12 cellular contexts compared by ENCODE assay signal in genomic region chr16:66127459-66128362, GRCh38.
DNase-seq lines count a peak whose midpoint lies in the region; ATAC-seq and TF ChIP-seq lines count a peak whose summit lies in the region.
"Had no signal": no experiment of that assay in that cellular context is flagged by ENCODE, and none has a peak within 500 bp of the region (broad histone marks: within the 10 kb centered on the region; RNA-seq: fewer than 3 reads in every experiment).

No MANE protein-coding gene starts in this region.

- no peaks in the 10 kb centered on the region for H3K9me3 Mint-ChIP-seq in stimulated activated naive B cell treated with anti-CD40 and anti-IgM and Interleukin-4, amounts not matched to agents 10 μg/mL and 1 μg/mL and 100 μg/mL, for 72 hours
- H3K9me3 Mint-ChIP-seq: CD8-positive, alpha-beta T cell had no signal

- peaks cover 32 to 60% of the 10 kb centered on the region in 2 donors for H3K27me3 Mint-ChIP-seq in stimulated activated naive B cell treated with anti-CD40 and anti-IgM and Interleukin-4, amounts not matched to agents 10 μg/mL and 1 μg/mL and 100 μg/mL, for 72 hours

- TF ChIP-seq CTCF in left ventricle myocardium inferior (IDR thresholded peaks at IDR 0.05; ENCODE audit: borderline replicate concordance) (peak; percentile 14), omental fat pad (IDR thresholded peaks at IDR 0.05) (no peak)

- H3K27ac Mint-ChIP-seq in stimulated activated naive B cell treated with anti-CD40 and anti-IgM and Interleukin-4, amounts not matched to agents 10 μg/mL and 1 μg/mL and 100 μg/mL, for 72 hours: no peak overlapping the region
- H3K27ac Mint-ChIP-seq: CD8-positive, alpha-beta T cell had no signal

- H3K36me3 ChIP-seq in left ventricle myocardium inferior: no peaks in the 10 kb centered on the region

- H3K27me3 ChIP-seq in left ventricle myocardium inferior (ENCODE audit: low read depth): peaks cover 49% of the 10 kb centered on the region

- H3K4me1 Mint-ChIP-seq in stimulated activated naive B cell treated with anti-CD40 and anti-IgM and Interleukin-4, amounts not matched to agents 10 μg/mL and 1 μg/mL and 100 μg/mL, for 72 hours: no peaks in the 10 kb centered on the region

- ATAC-seq in SK-N-SH treated with all-trans-retinoic acid at 6 μM for 48 hours (peak; percentile 35), omental fat pad (ENCODE audit: low FRiP score) (peak; percentile 38), GM19467 (IDR thresholded peaks at IDR 0.05; ENCODE audit: unreplicated experiment) (no peak)
- no peak for ATAC-seq in stimulated activated naive B cell treated with anti-CD40 and anti-IgM and Interleukin-4, amounts not matched to agents 10 μg/mL and 1 μg/mL and 100 μg/mL, for 72 hours (replicated peaks)
- ATAC-seq: CD8-positive, alpha-beta T cell had no signal

- H3K4me3 ChIP-seq in left ventricle myocardium inferior: peak overlapping the region; percentile 29

- H3K4me3 Mint-ChIP-seq in stimulated activated naive B cell treated with anti-CD40 and anti-IgM and Interleukin-4, amounts not matched to agents 10 μg/mL and 1 μg/mL and 100 μg/mL, for 72 hours: no peak overlapping the region
- H3K4me3 Mint-ChIP-seq: CD8-positive, alpha-beta T cell had no signal

- H3K9me3 ChIP-seq in left ventricle myocardium inferior (replicated peaks): no peaks in the 10 kb centered on the region

- H3K27ac ChIP-seq in left ventricle myocardium inferior (replicated peaks): no peak overlapping the region

- peaks cover 13% of the 10 kb centered on the region for H3K4me1 ChIP-seq in left ventricle myocardium inferior

- intact Hi-C loops in left ventricle myocardium inferior (cut with micrococcal nuclease): no loop called here

- H3K36me3 Mint-ChIP-seq in stimulated activated naive B cell treated with anti-CD40 and anti-IgM and Interleukin-4, amounts not matched to agents 10 μg/mL and 1 μg/mL and 100 μg/mL, for 72 hours: no peaks in the 10 kb centered on the region
- H3K36me3 Mint-ChIP-seq: CD8-positive, alpha-beta T cell had no signal

- DNase-seq in ELF-1 (ENCODE audit: low read depth, low spot score) (peak; percentile 14), left ventricle myocardium inferior (no peak), omental fat pad (ENCODE audit: low spot score) (peak; percentile 30), LoVo (ENCODE audit: low spot score) (no peak), medulla oblongata (ENCODE audit: extremely low spot score) (no peak)
- no peak for DNase-seq in stimulated activated naive B cell treated with anti-CD40 and anti-IgM and Interleukin-4, amounts not matched to agents 10 μg/mL and 1 μg/mL and 100 μg/mL, for 72 hours
- DNase-seq: activated CD4-positive, alpha-beta T cell treated with anti-CD3 and anti-CD28 coated beads for 4 hours; CD8-positive, alpha-beta T cell; HCEC 1CT; trophoblast cell had no signal

TF ChIP-seq in SK-N-SH treated with all-trans-retinoic acid at 6 μM for 48 hours, 23 proteins besides CTCF, POLR2A, EP300 and RAD21:
- TF ChIP-seq ZNF70 (CRISPR knock-in tag; IDR thresholded peaks at IDR 0.05): no peak

Comparison
In these comparisons a context has a peak if more than half of its experiments do, and no peak if none do; other contexts are left out.
1. DNase-seq: peak in ELF-1 (single experiment) and omental fat pad (single experiment); none in left ventricle myocardium inferior (single experiment), LoVo (single experiment), stimulated activated naive B cell treated with anti-CD40 and anti-IgM and Interleukin-4, amounts not matched to agents 10 μg/mL and 1 μg/mL and 100 μg/mL, for 72 hours (single experiment) and medulla oblongata (single experiment).
2. ATAC-seq: peak in SK-N-SH treated with all-trans-retinoic acid at 6 μM for 48 hours (single experiment) and omental fat pad (single experiment); none in stimulated activated naive B cell treated with anti-CD40 and anti-IgM and Interleukin-4, amounts not matched to agents 10 μg/mL and 1 μg/mL and 100 μg/mL, for 72 hours (0 of 2) and GM19467 (single experiment).